Comparison of ENCODE assay signal across 16 cellular contexts in genomic region chr15:38490231-38490630, GRCh38. TPM values are rescaled to one million over a fixed set of nuclear protein-coding genes. Genes with fewer than 3 reads are reported as not detected.
DNase-seq lines count a peak whose midpoint lies in the region; ATAC-seq and TF ChIP-seq lines count a peak whose summit lies in the region.
"Had no signal": no experiment of that assay in that cellular context is flagged by ENCODE, and none has a peak within 500 bp of the region (broad histone marks: within the 10 kb centered on the region; RNA-seq: fewer than 3 reads in every experiment).

No MANE protein-coding gene starts in this region.

- H3K36me3 ChIP-seq in CD8-positive, alpha-beta memory T cell (ENCODE audit: insufficient read depth, low read length): peaks cover 41% of the 10 kb centered on the region
- H3K36me3 ChIP-seq in brain microvascular endothelial cell (replicated peaks): no peaks in the 10 kb centered on the region
- H3K36me3 ChIP-seq: neural progenitor cell, thyroid gland had no signal

- intact Hi-C loops in natural killer cell (cut with micrococcal nuclease): no loop called here

- no peak overlapping the region for H3K4me3 ChIP-seq in CD8-positive, alpha-beta memory T cell (ENCODE audit: low read length)
- no peak overlapping the region for H3K4me3 ChIP-seq in brain microvascular endothelial cell (ENCODE audit: low read depth, low read length)
- H3K4me3 ChIP-seq: neural progenitor cell, skin epidermis, thyroid gland had no signal

- H3K27me3 Mint-ChIP-seq in CD8-positive, alpha-beta memory T cell: no peaks in the 10 kb centered on the region
- H3K27me3 Mint-ChIP-seq in natural killer cell (ENCODE audit: low read depth in 2 of 2): no peaks in the 10 kb centered on the region

- H3K9me3 ChIP-seq in CD8-positive, alpha-beta memory T cell (ENCODE audit: low read length): no peaks in the 10 kb centered on the region
- H3K9me3 ChIP-seq: thyroid gland had no signal

- POLR2A ChIA-PET in CD8-positive, alpha-beta memory T cell (lab: Charles Lee): interaction anchor here (0.8 kb wide), 1 partner anchor 197 kb away, joined by 3 read pairs; no protein-coding TSS in a partner anchor

- no peak overlapping the region for H3K4me3 Mint-ChIP-seq in CD8-positive, alpha-beta memory T cell
- H3K4me3 Mint-ChIP-seq in natural killer cell: no peak overlapping the region
- H3K4me3 Mint-ChIP-seq: neural progenitor cell had no signal

- no peak for DNase-seq in CD8-positive, alpha-beta memory T cell
- peak; percentile 31 for DNase-seq in M059J (ENCODE audit: low read depth)
- DNase-seq in brain microvascular endothelial cell: peak; percentile 7
- no peak for DNase-seq in natural killer cell
- DNase-seq in NCI-H2171 (lab: John Stamatoyannopoulos, UW): no peak
- DNase-seq in COLO829 (ENCODE audit: low spot score): no peak
- DNase-seq: DND-41; effector CD8-positive, alpha-beta T cell; head of caudate nucleus; left ventricle myocardium superior; NCI-H446; OCI-M1; thyroid gland had no signal

- H3K4me1 Mint-ChIP-seq in CD8-positive, alpha-beta memory T cell: peaks cover 27 to 64% (median 57%) of the 10 kb centered on the region in 3 donors
- H3K4me1 Mint-ChIP-seq in natural killer cell: peaks cover 5 to 12% of the 10 kb centered on the region in 2 donors
- H3K4me1 Mint-ChIP-seq: neural progenitor cell had no signal

- ATAC-seq in natural killer cell (no peak), HG02571 (IDR thresholded peaks at IDR 0.05; ENCODE audit: unreplicated experiment) (no peak)
- ATAC-seq: left ventricle myocardium superior had no signal

- TF ChIP-seq CTCF in brain microvascular endothelial cell (IDR thresholded peaks at IDR 0.05; ENCODE audit: low read depth, low read length, missing control alignments) (no peak), natural killer cell (IDR thresholded peaks at IDR 0.05) (no peak)

- in situ Hi-C loops in brain microvascular endothelial cell (cut with HindIII; ENCODE audit: low pct_ligation_motif_present, low sequenced_read_pairs): no loop called here

- CTCF ChIA-PET in CD8-positive, alpha-beta memory T cell (lab: Charles Lee): interaction anchor here (1.0 to 2.7 kb wide), 2 partner anchors 14 to 200 kb away, joined by 5 to 7 read pairs; no protein-coding TSS in a partner anchor

- peaks cover 0 to 86% (median 18%) of the 10 kb centered on the region in 3 donors for H3K36me3 Mint-ChIP-seq in CD8-positive, alpha-beta memory T cell
- peaks cover 24% of the 10 kb centered on the region for H3K36me3 Mint-ChIP-seq in natural killer cell

- peak overlapping the region in 6 of 8 donors; percentile 13 to 81 (median 58) for H3K27ac Mint-ChIP-seq in CD8-positive, alpha-beta memory T cell
- peak overlapping the region; percentile 19 to 23 for H3K27ac Mint-ChIP-seq in natural killer cell
- H3K27ac Mint-ChIP-seq: neural progenitor cell had no signal

- no peak overlapping the region for H3K27ac ChIP-seq in CD8-positive, alpha-beta memory T cell (ENCODE audit: low read depth, low read length)
- peak overlapping the region; percentile 15 for H3K27ac ChIP-seq in brain microvascular endothelial cell
- H3K27ac ChIP-seq: neural progenitor cell, skin epidermis, thyroid gland had no signal

- no peaks in the 10 kb centered on the region for H3K27me3 ChIP-seq in CD8-positive, alpha-beta memory T cell (ENCODE audit: insufficient read depth, low read length, poor library complexity, severe bottlenecking)
- no peaks in the 10 kb centered on the region for H3K27me3 ChIP-seq in brain microvascular endothelial cell (replicated peaks)
- H3K27me3 ChIP-seq: neural progenitor cell, thyroid gland had no signal

- no peaks in the 10 kb centered on the region for H3K9me3 Mint-ChIP-seq in CD8-positive, alpha-beta memory T cell
- no peaks in the 10 kb centered on the region for H3K9me3 Mint-ChIP-seq in natural killer cell
- H3K9me3 Mint-ChIP-seq: neural progenitor cell had no signal

- peaks cover 17% of the 10 kb centered on the region for H3K4me1 ChIP-seq in CD8-positive, alpha-beta memory T cell (ENCODE audit: insufficient read depth, low read length)
- H3K4me1 ChIP-seq: neural progenitor cell, thyroid gland had no signal

RNA-seq across cellular contexts. Expression of gene FAM98B, which starts 36.3 kb away (rescaled TPM):
- total RNA-seq in CD8-positive, alpha-beta memory T cell: 10 to 100 TPM; 56.7 to 60.9 TPM
- 2.2 TPM for polyA plus RNA-seq in CD8-positive, alpha-beta memory T cell
- total RNA-seq in M059J (2014; rRNA removed; shearing (Covaris generic)): 3.5 and 24.9 TPM in 2 replicates
- 10 to 100 TPM; 27.5 to 34.0 (median 29.0) TPM for total RNA-seq in natural killer cell

Comparison
In these comparisons a context has a peak if more than half of its experiments do, and no peak if none do; other contexts are left out.
1. DNase-seq: peak in M059J (single experiment) and brain microvascular endothelial cell (single experiment); none in CD8-positive, alpha-beta memory T cell (0 of 5), natural killer cell (single experiment), NCI-H2171 (single experiment) and COLO829 (single experiment).